ENCODE assay signal across 10 cellular contexts in genomic region chr20:54067606-54068174, GRCh38. TPM values are rescaled to one million over a fixed set of nuclear protein-coding genes. Genes with fewer than 3 reads are reported as not detected.
DNase-seq lines count a peak whose midpoint lies in the region; ATAC-seq, FAIRE-seq and TF ChIP-seq lines count a peak whose summit lies in the region.
"Had no signal": no experiment of that assay in that cellular context is flagged by ENCODE, and none has a peak within 500 bp of the region (broad histone marks: within the 10 kb centered on the region; RNA-seq: fewer than 3 reads in every experiment).

No MANE protein-coding gene starts in this region.

- H3K27ac ChIP-seq in astrocyte (ENCODE audit: low read depth, low read length): no peak overlapping the region
- no peak overlapping the region for H3K27ac ChIP-seq in neural progenitor cell
- H3K27ac ChIP-seq: heart left ventricle had no signal

- no peak for TF ChIP-seq CTCF in astrocyte (IDR thresholded peaks at IDR 0.05; ENCODE audit: insufficient read depth, low read depth, low read length)
- TF ChIP-seq CTCF in neural progenitor cell (IDR thresholded peaks at IDR 0.05): no peak

- no peaks in the 10 kb centered on the region for H3K9me3 ChIP-seq in astrocyte (ENCODE audit: insufficient read depth, low read depth, low read length)
- no peaks in the 10 kb centered on the region for H3K9me3 ChIP-seq in neural progenitor cell (ENCODE audit: low read depth)
- H3K9me3 ChIP-seq: heart left ventricle had no signal

- no peaks in the 10 kb centered on the region for H3K27me3 ChIP-seq in astrocyte (ENCODE audit: insufficient read depth, low read length)
- H3K27me3 ChIP-seq in neural progenitor cell: no peaks in the 10 kb centered on the region

- peak; percentile 11 for DNase-seq in DMS79 treated with DMSO at 0.1 percent for 48 hours (lab: John Stamatoyannopoulos, UW)
- no peak for DNase-seq in DMS79 (lab: John Stamatoyannopoulos, UW)
- DNase-seq in astrocyte (ENCODE audit: low read depth): peak; percentile 65
- no peak for DNase-seq in neural progenitor cell (ENCODE audit: low spot score)
- DNase-seq in stimulated activated naive CD4-positive, alpha-beta T cell treated with Interleukin-2 at 50 U/mL for 16 hours (lab: John Stamatoyannopoulos, UW): no peak
- DNase-seq in stimulated activated CD8-positive, alpha-beta memory T cell treated with anti-CD3 and anti-CD28 coated beads, Interleukin-4, amount 100 ng/mL, for 48 hours: no peak

- H3K4me1 ChIP-seq in astrocyte (ENCODE audit: insufficient read depth, low read length) (peaks cover 5% of the 10 kb centered on the region), neural progenitor cell (no peaks in the 10 kb centered on the region)

- H3K4me3 Mint-ChIP-seq in astrocyte (ENCODE audit: unreplicated experiment): no peak overlapping the region
- no peak overlapping the region for H3K4me3 Mint-ChIP-seq in neural progenitor cell

- H4K20me1 ChIP-seq in astrocyte (ENCODE audit: insufficient read depth, low read length) (no peaks in the 10 kb centered on the region), neural progenitor cell (ENCODE audit: low read depth) (no peaks in the 10 kb centered on the region)

- no peak for FAIRE-seq in astrocyte (lab: Jason Lieb, UNC)

- no peaks in the 10 kb centered on the region for H3F3A ChIP-seq in neural progenitor cell (ENCODE audit: low read depth)

- ATAC-seq in HG03439 (IDR thresholded peaks at IDR 0.05; ENCODE audit: unreplicated experiment) (peak; percentile 38), HG02885 (IDR thresholded peaks at IDR 0.05; ENCODE audit: poor library complexity, unreplicated experiment) (no peak)

- peaks cover 4% of the 10 kb centered on the region for H3K27me3 Mint-ChIP-seq in astrocyte (ENCODE audit: low read depth, unreplicated experiment)
- peaks cover 2% of the 10 kb centered on the region for H3K27me3 Mint-ChIP-seq in neural progenitor cell (ENCODE audit: insufficient read depth, low read depth)

- H3K36me3 ChIP-seq in astrocyte (ENCODE audit: insufficient read depth, low read length) (no peaks in the 10 kb centered on the region), neural progenitor cell (no peaks in the 10 kb centered on the region)
- H3K36me3 ChIP-seq: heart left ventricle had no signal

- H3K9ac ChIP-seq in astrocyte (ENCODE audit: low read length) (no peak overlapping the region), neural progenitor cell (no peak overlapping the region)

- no peak overlapping the region for H2AFZ ChIP-seq in astrocyte (ENCODE audit: low read depth, low read length)
- H2AFZ ChIP-seq in neural progenitor cell (replicated peaks): no peak overlapping the region

- H3K27ac Mint-ChIP-seq in astrocyte (ENCODE audit: unreplicated experiment) (peak overlapping the region; percentile 58), neural progenitor cell (peak overlapping the region; percentile 60)

- H3K36me3 Mint-ChIP-seq in astrocyte (ENCODE audit: low read depth, unreplicated experiment) (no peaks in the 10 kb centered on the region), neural progenitor cell (no peaks in the 10 kb centered on the region)

- H3K79me2 ChIP-seq in astrocyte (ENCODE audit: insufficient read depth, low read length) (no peaks in the 10 kb centered on the region), neural progenitor cell (ENCODE audit: low read depth) (no peaks in the 10 kb centered on the region)

- H3K4me3 ChIP-seq in astrocyte (ENCODE audit: insufficient read depth, low read depth, low read length) (no peak overlapping the region), neural progenitor cell (no peak overlapping the region)
- H3K4me3 ChIP-seq: heart left ventricle had no signal

- H3K9me3 Mint-ChIP-seq in astrocyte (ENCODE audit: unreplicated experiment): no peaks in the 10 kb centered on the region
- no peaks in the 10 kb centered on the region for H3K9me3 Mint-ChIP-seq in neural progenitor cell

- H3K4me1 Mint-ChIP-seq in astrocyte (ENCODE audit: low read depth, unreplicated experiment): peaks cover 17% of the 10 kb centered on the region
- H3K4me1 Mint-ChIP-seq in neural progenitor cell: peaks cover 12% of the 10 kb centered on the region

- H3K4me2 ChIP-seq in astrocyte (ENCODE audit: low read length) (peak overlapping the region; percentile 2), neural progenitor cell (no peak overlapping the region)

RNA-seq across cellular contexts. Expression of gene BCAS1, which starts 2.7 kb away (rescaled TPM):
- total RNA-seq in astrocyte (0.31 TPM in 1 of 2 replicates, not detected in the other), neural progenitor cell (ENCODE audit: low replicate concordance) (not detected in 2 replicates)
- total RNA-seq: heart left ventricle, SK-MEL-5 had no signal

Comparison
In these comparisons a context has a peak if more than half of its experiments do, and no peak if none do; other contexts are left out.
1. DNase-seq: peak in DMS79 treated with DMSO at 0.1 percent for 48 hours (single experiment) and astrocyte (single experiment); none in DMS79 (single experiment), neural progenitor cell (single experiment), stimulated activated naive CD4-positive, alpha-beta T cell treated with Interleukin-2 at 50 U/mL for 16 hours (single experiment) and stimulated activated CD8-positive, alpha-beta memory T cell treated with anti-CD3 and anti-CD28 coated beads, Interleukin-4, amount 100 ng/mL, for 48 hours (single experiment).